ENCODE assay signal across 1 cellular context in the genomic region with DNA sequence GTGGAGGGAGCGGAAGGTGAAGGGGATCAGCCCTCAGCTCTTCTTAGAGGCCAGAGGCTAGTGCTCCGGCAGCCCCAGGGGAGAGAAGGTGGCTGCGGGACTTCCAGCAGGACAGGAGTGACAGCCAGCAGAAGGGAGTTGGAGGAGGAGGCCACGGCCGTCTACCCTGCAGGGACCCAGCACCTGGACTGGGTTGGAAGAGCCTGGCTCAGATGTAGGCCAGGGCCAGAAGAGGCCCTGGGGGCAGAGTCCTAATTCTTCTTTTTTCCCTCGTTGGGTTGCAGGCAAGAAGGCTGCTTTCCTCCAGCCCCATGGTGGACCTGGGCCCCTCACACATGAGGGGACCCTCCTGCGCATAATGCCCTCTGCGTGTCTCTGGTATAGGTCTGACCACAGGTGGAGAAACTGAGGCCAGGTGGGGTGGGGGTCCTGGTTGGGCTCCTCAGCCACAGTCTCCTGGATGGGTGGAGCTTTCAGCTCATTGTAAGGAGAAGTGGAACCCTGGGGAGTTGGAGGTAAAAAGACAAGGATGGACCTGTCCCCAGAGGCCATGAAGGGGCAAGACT.
TF ChIP-seq lines count a peak whose summit lies in the region.

No MANE protein-coding gene starts in this region.

TF ChIP-seq in GM12878, 131 proteins besides CTCF, POLR2A, EP300 and RAD21:
- no peak for TF ChIP-seq RELB (IDR thresholded peaks at IDR 0.05; ENCODE audit: low read depth)
- TF ChIP-seq, protein P1, sequence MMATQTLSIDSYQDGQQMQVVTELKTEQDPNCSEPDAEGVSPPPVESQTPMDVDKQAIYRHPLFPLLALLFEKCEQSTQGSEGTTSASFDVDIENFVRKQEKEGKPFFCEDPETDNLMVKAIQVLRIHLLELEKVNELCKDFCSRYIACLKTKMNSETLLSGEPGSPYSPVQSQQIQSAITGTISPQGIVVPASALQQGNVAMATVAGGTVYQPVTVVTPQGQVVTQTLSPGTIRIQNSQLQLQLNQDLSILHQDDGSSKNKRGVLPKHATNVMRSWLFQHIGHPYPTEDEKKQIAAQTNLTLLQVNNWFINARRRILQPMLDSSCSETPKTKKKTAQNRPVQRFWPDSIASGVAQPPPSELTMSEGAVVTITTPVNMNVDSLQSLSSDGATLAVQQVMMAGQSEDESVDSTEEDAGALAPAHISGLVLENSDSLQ (IDR thresholded peaks at IDR 0.05), result 0 out of 2 replicates have a peak, but pooled peaks have one; percentile 3
